ENCODE assay signal across 30 cellular contexts in genomic region chr2:231344851-231345250, GRCh38. TPM values are rescaled to one million over a fixed set of nuclear protein-coding genes. Genes with fewer than 3 reads are reported as not detected.
"Had no signal": no experiment of that assay in that cellular context is flagged by ENCODE, and none has a peak within 500 bp of the region (broad histone marks: within the 10 kb centered on the region; RNA-seq: fewer than 3 reads in every experiment).

No MANE protein-coding gene starts in this region.

- DNase-seq: activated CD4-positive, alpha-beta memory T cell treated with anti-CD3 and anti-CD28 coated beads, Interleukin-2, amount 10 ng/mL, durations not matched to agents 7 days and 5 days; activated CD4-positive, alpha-beta T cell treated with anti-CD3 and anti-CD28 coated beads, Interleukin-2, amount 10 ng/mL, durations not matched to agents 7 days and 5 days; activated CD4-positive, CD25-positive, alpha-beta regulatory T cell treated with anti-CD3 and anti-CD28 coated beads, Interleukin-2, amount 50 U/mL, for 72 hours; activated CD8-positive, alpha-beta memory T cell treated with anti-CD3 and anti-CD28 coated beads, Interleukin-2, amount 50 U/mL, for 48 hours; activated naive CD8-positive, alpha-beta T cell treated with anti-CD3 and anti-CD28 coated beads, Interleukin-2, amount 50 U/mL, for 24 hours; activated T-cell treated with anti-CD3 and anti-CD28 coated beads, Interleukin-2, amount 50 U/mL, for 24 hours; amygdala; dermis blood vessel endothelial cell; effector CD4-positive, alpha-beta T cell; naive thymus-derived CD8-positive, alpha-beta T cell; posterior cingulate gyrus; sigmoid colon; small intestine; stimulated activated CD4-positive, alpha-beta T cell treated with anti-CD3 and anti-CD28 coated beads, Interleukin-4, amount 100 ng/mL, for 4 hours; stimulated activated CD8-positive, alpha-beta memory T cell treated with anti-CD3 and anti-CD28 coated beads, Interleukin-4, amount 100 ng/mL, for 48 hours; stimulated activated naive CD8-positive, alpha-beta T cell treated with anti-CD3 and anti-CD28 coated beads, Interleukin-15, amount 100 ng/mL, for 72 hours; substantia nigra; thyroid gland; upper lobe of left lung; WERI-Rb-1 had no signal

- H3K4me1 Mint-ChIP-seq: activated CD4-positive, alpha-beta memory T cell treated with anti-CD3 and anti-CD28 coated beads, Interleukin-2, amount 10 ng/mL, durations not matched to agents 7 days and 5 days; activated CD4-positive, alpha-beta T cell treated with anti-CD3 and anti-CD28 coated beads, Interleukin-2, amount 10 ng/mL, durations not matched to agents 7 days and 5 days; activated naive CD4-positive, alpha-beta T cell treated with anti-CD3 and anti-CD28 coated beads, Interleukin-2, amount 50 U/mL, for 24 hours; activated naive CD8-positive, alpha-beta T cell treated with anti-CD3 and anti-CD28 coated beads, Interleukin-2, amount 50 U/mL, for 24 hours; central memory CD8-positive, alpha-beta T cell; memory B cell; naive thymus-derived CD8-positive, alpha-beta T cell; stimulated activated memory B cell treated with anti-CD40 and anti-IgM and Interleukin-4, amounts not matched to agents 10 μg/mL and 1 μg/mL and 100 μg/mL, for 72 hours; stimulated activated naive CD8-positive, alpha-beta T cell treated with anti-CD3 and anti-CD28 coated beads, Interleukin-15, amount 100 ng/mL, for 72 hours had no signal

- H3K9me3 Mint-ChIP-seq: activated CD4-positive, alpha-beta memory T cell treated with anti-CD3 and anti-CD28 coated beads, Interleukin-2, amount 10 ng/mL, durations not matched to agents 7 days and 5 days; activated CD4-positive, alpha-beta T cell treated with anti-CD3 and anti-CD28 coated beads, Interleukin-2, amount 10 ng/mL, durations not matched to agents 7 days and 5 days; activated naive CD4-positive, alpha-beta T cell treated with anti-CD3 and anti-CD28 coated beads, Interleukin-2, amount 50 U/mL, for 24 hours; activated naive CD8-positive, alpha-beta T cell treated with anti-CD3 and anti-CD28 coated beads, Interleukin-2, amount 50 U/mL, for 24 hours; activated T-cell treated with anti-CD3 and anti-CD28 coated beads, Interleukin-2, amount 50 U/mL, for 24 hours; central memory CD8-positive, alpha-beta T cell; memory B cell; naive thymus-derived CD8-positive, alpha-beta T cell; stimulated activated memory B cell treated with anti-CD40 and anti-IgM and Interleukin-4, amounts not matched to agents 10 μg/mL and 1 μg/mL and 100 μg/mL, for 72 hours; stimulated activated naive CD8-positive, alpha-beta T cell treated with anti-CD3 and anti-CD28 coated beads, Interleukin-15, amount 100 ng/mL, for 72 hours had no signal

- H3K27ac ChIP-seq: breast epithelium, sigmoid colon, thyroid gland, upper lobe of left lung, vagina, WERI-Rb-1 had no signal

- FAIRE-seq: endometrium, frontal cortex, TTC549 had no signal

- H3K4me3 ChIP-seq: breast epithelium, sigmoid colon, thyroid gland, upper lobe of left lung, vagina had no signal

- H3K27ac Mint-ChIP-seq: activated CD4-positive, alpha-beta memory T cell treated with anti-CD3 and anti-CD28 coated beads, Interleukin-2, amount 10 ng/mL, durations not matched to agents 7 days and 5 days; activated CD4-positive, alpha-beta T cell treated with anti-CD3 and anti-CD28 coated beads, Interleukin-2, amount 10 ng/mL, durations not matched to agents 7 days and 5 days; activated naive CD4-positive, alpha-beta T cell treated with anti-CD3 and anti-CD28 coated beads, Interleukin-2, amount 50 U/mL, for 24 hours; activated naive CD8-positive, alpha-beta T cell treated with anti-CD3 and anti-CD28 coated beads, Interleukin-2, amount 50 U/mL, for 24 hours; activated T-cell treated with anti-CD3 and anti-CD28 coated beads, Interleukin-2, amount 50 U/mL, for 24 hours; memory B cell; naive thymus-derived CD8-positive, alpha-beta T cell; stimulated activated memory B cell treated with anti-CD40 and anti-IgM and Interleukin-4, amounts not matched to agents 10 μg/mL and 1 μg/mL and 100 μg/mL, for 72 hours; stimulated activated naive CD8-positive, alpha-beta T cell treated with anti-CD3 and anti-CD28 coated beads, Interleukin-15, amount 100 ng/mL, for 72 hours had no signal

- H3K4me1 ChIP-seq: breast epithelium, thyroid gland, vagina had no signal

- ATAC-seq: activated naive CD8-positive, alpha-beta T cell treated with anti-CD3 and anti-CD28 coated beads, Interleukin-2, amount 50 U/mL, for 24 hours; naive thymus-derived CD8-positive, alpha-beta T cell; stimulated activated memory B cell treated with anti-CD40 and anti-IgM and Interleukin-4, amounts not matched to agents 10 μg/mL and 1 μg/mL and 100 μg/mL, for 72 hours; stimulated activated naive CD8-positive, alpha-beta T cell treated with anti-CD3 and anti-CD28 coated beads, Interleukin-15, amount 100 ng/mL, for 72 hours had no signal

- H3K4me3 Mint-ChIP-seq: activated CD4-positive, alpha-beta memory T cell treated with anti-CD3 and anti-CD28 coated beads, Interleukin-2, amount 10 ng/mL, durations not matched to agents 7 days and 5 days; activated CD4-positive, alpha-beta T cell treated with anti-CD3 and anti-CD28 coated beads, Interleukin-2, amount 10 ng/mL, durations not matched to agents 7 days and 5 days; activated naive CD4-positive, alpha-beta T cell treated with anti-CD3 and anti-CD28 coated beads, Interleukin-2, amount 50 U/mL, for 24 hours; activated naive CD8-positive, alpha-beta T cell treated with anti-CD3 and anti-CD28 coated beads, Interleukin-2, amount 50 U/mL, for 24 hours; activated T-cell treated with anti-CD3 and anti-CD28 coated beads, Interleukin-2, amount 50 U/mL, for 24 hours; central memory CD8-positive, alpha-beta T cell; memory B cell; naive thymus-derived CD8-positive, alpha-beta T cell; stimulated activated memory B cell treated with anti-CD40 and anti-IgM and Interleukin-4, amounts not matched to agents 10 μg/mL and 1 μg/mL and 100 μg/mL, for 72 hours; stimulated activated naive CD8-positive, alpha-beta T cell treated with anti-CD3 and anti-CD28 coated beads, Interleukin-15, amount 100 ng/mL, for 72 hours had no signal

- H3K9me3 ChIP-seq: breast epithelium, sigmoid colon, thyroid gland, upper lobe of left lung, vagina had no signal

- H3K36me3 ChIP-seq: breast epithelium, thyroid gland, upper lobe of left lung, vagina had no signal

- H3K27me3 ChIP-seq: breast epithelium, sigmoid colon, thyroid gland, upper lobe of left lung, vagina had no signal

- H3K36me3 Mint-ChIP-seq: activated naive CD4-positive, alpha-beta T cell treated with anti-CD3 and anti-CD28 coated beads, Interleukin-2, amount 50 U/mL, for 24 hours; memory B cell; naive thymus-derived CD8-positive, alpha-beta T cell had no signal

- H3K27me3 Mint-ChIP-seq: activated naive CD8-positive, alpha-beta T cell treated with anti-CD3 and anti-CD28 coated beads, Interleukin-2, amount 50 U/mL, for 24 hours; naive thymus-derived CD8-positive, alpha-beta T cell; stimulated activated memory B cell treated with anti-CD40 and anti-IgM and Interleukin-4, amounts not matched to agents 10 μg/mL and 1 μg/mL and 100 μg/mL, for 72 hours; stimulated activated naive CD8-positive, alpha-beta T cell treated with anti-CD3 and anti-CD28 coated beads, Interleukin-15, amount 100 ng/mL, for 72 hours had no signal

RNA-seq across cellular contexts. Expression of gene B3GNT7, which starts 50.7 kb away (rescaled TPM):
- total RNA-seq: activated CD4-positive, alpha-beta T cell treated with anti-CD3 and anti-CD28 coated beads, Interleukin-2, amount 10 ng/mL, durations not matched to agents 7 days and 5 days; T-helper 1 cell treated with Interleukin-12 subunit alpha and Interleukin-12 subunit beta and Interleukin-4 antibody, amounts not matched to agents 30 ng/mL and 1 ng/mL, for 36 hours had no signal
